Comparison of ENCODE assay signal across 13 cellular contexts in genomic region chr10:117130862-117131389, GRCh38. TPM values are rescaled to one million over a fixed set of nuclear protein-coding genes. Genes with fewer than 3 reads are reported as not detected.
A peak's percentile ranks its signal among the peaks of the same experiment; 100 is the strongest.
DNase-seq lines count a peak whose midpoint lies in the region; ATAC-seq and TF ChIP-seq lines count a peak whose summit lies in the region.
"Had no signal": no experiment of that assay in that cellular context is flagged by ENCODE, and none has a peak within 500 bp of the region (broad histone marks: within the 10 kb centered on the region; RNA-seq: fewer than 3 reads in every experiment).

No MANE protein-coding gene starts in this region.

- H2AK5ac ChIP-seq in IMR-90 (ENCODE audit: low read depth, low read length), result no peak overlapping the region
- peak overlapping the region; percentile 13 for H2AK5ac ChIP-seq in neuronal stem cell (ENCODE audit: low read depth, low read length)

- H3K4me3 ChIP-seq in IMR-90 (ENCODE audit: insufficient read depth, low read depth, low read length) (peak overlapping the region; percentile 8; the same call in 1 of the 2 replicates), hepatocyte (no peak overlapping the region), neuronal stem cell (ENCODE audit: low read length in 2 of 2) (no peak overlapping the region)
- H3K4me3 ChIP-seq: MG63 had no signal

- H4K5ac ChIP-seq in IMR-90 (ENCODE audit: low read depth, low read length), result no peak overlapping the region

- DNase-seq in Calu3 (no peak), IMR-90 (no peak), hepatocyte (ENCODE audit: low spot score) (no peak), neuronal stem cell (ENCODE audit: low spot score) (no peak), NCI-H748 treated with DMSO at 0.1 percent for 48 hours (lab: John Stamatoyannopoulos, UW) (no peak), SW480 (ENCODE audit: low spot score) (no peak)
- no peak for DNase-seq in central memory CD4-positive, alpha-beta T cell
- DNase-seq: kidney, MG63, SIG-M5 had no signal

- H4K91ac ChIP-seq in IMR-90 (ENCODE audit: insufficient read depth, low read depth, low read length), result no peak overlapping the region
- H4K91ac ChIP-seq in neuronal stem cell (ENCODE audit: low read depth, low read length, poor library complexity), result no peak overlapping the region

- intact Hi-C loops in Calu3 (cut with micrococcal nuclease; ENCODE audit: unreplicated experiment), result no loop called here
- intact Hi-C loops in IMR-90 (cut with micrococcal nuclease), result no loop called here

- H2BK120ac ChIP-seq in IMR-90 (ENCODE audit: low read depth, low read length), result no peak overlapping the region
- H2BK120ac ChIP-seq in neuronal stem cell (ENCODE audit: low read depth, low read length), result no peak overlapping the region

- no peak for ATAC-seq in IMR-90 (ENCODE audit: low read depth)
- ATAC-seq in HG03354 (IDR thresholded peaks at IDR 0.05; ENCODE audit: poor library complexity, severe bottlenecking, unreplicated experiment), result no peak

- H3K9ac ChIP-seq in IMR-90 (ENCODE audit: low read depth, low read length) (no peak overlapping the region), neuronal stem cell (ENCODE audit: low read depth, low read length, poor library complexity) (no peak overlapping the region)

- H3K9me2 ChIP-seq in hepatocyte (replicated peaks; ENCODE audit: insufficient read depth), result no peaks in the 10 kb centered on the region

- H3K9me3 ChIP-seq in IMR-90 (ENCODE audit: control insufficient read depth, insufficient read depth, low read length) (no peaks in the 10 kb centered on the region; the same call in 1 of the 2 replicates), hepatocyte (ENCODE audit: low read depth) (no peaks in the 10 kb centered on the region), neuronal stem cell (replicated peaks in 1 of 2; ENCODE audit: control insufficient read depth in 2 of 2, insufficient read depth in 1 of 2, low read depth in 1 of 2, low read length in 2 of 2) (peaks cover 0 to 11% of the 10 kb centered on the region in 2 donors)
- H3K9me3 ChIP-seq: MG63, thoracic aorta had no signal

- 9% methylated on average over 5 of the region's 8 CpGs; no CpG with 5 or more reads in 1 of the 2 experiments for WGBS in IMR-90 (ENCODE audit: extremely low coverage in 2 of 2, insufficient read length in 1 of 2), 2 experiments
- WGBS in hepatocyte (ENCODE audit: low lambda C conversion rate, missing lambda C conversion rate), result 33% methylated on average over 8 of the region's 8 CpGs
- WGBS in neuronal stem cell (ENCODE audit: extremely low coverage in 2 of 2, insufficient read length in 2 of 2, insufficient replicate concordance in 1 of 2), 2 donors, result no CpG with 5 or more reads among the region's 8 CpGs

- H3K23ac ChIP-seq in IMR-90 (ENCODE audit: low read depth, low read length) (no peak overlapping the region), neuronal stem cell (ENCODE audit: low read depth, low read length, poor library complexity) (no peak overlapping the region)

- H3K18ac ChIP-seq in IMR-90 (ENCODE audit: low read depth, low read length) (no peak overlapping the region), neuronal stem cell (ENCODE audit: low read length) (peak overlapping the region; percentile 82)

- in situ Hi-C loops in IMR-90 (cut with MboI; ENCODE audit: low sequenced_read_pairs), result no loop called here

- H2BK12ac ChIP-seq in neuronal stem cell (ENCODE audit: low read length), result no peak overlapping the region

- H3K14ac ChIP-seq in IMR-90 (replicated peaks; ENCODE audit: low read depth, low read length) (no peak overlapping the region), neuronal stem cell (ENCODE audit: low read length) (no peak overlapping the region)

- peaks cover 3% of the 10 kb centered on the region; the same call in 1 of the 2 replicates for H3K4me1 ChIP-seq in IMR-90 (ENCODE audit: control insufficient read depth, insufficient read depth, low read length)
- H3K4me1 ChIP-seq in hepatocyte (ENCODE audit: insufficient read depth), result peaks cover 29% of the 10 kb centered on the region
- peaks cover 6 to 35% of the 10 kb centered on the region in 2 donors for H3K4me1 ChIP-seq in neuronal stem cell (ENCODE audit: control insufficient read depth in 2 of 2, insufficient read depth in 1 of 2, low read depth in 1 of 2, low read length in 2 of 2)

- no peaks in the 10 kb centered on the region for H3K36me3 Mint-ChIP-seq in Calu3 (ENCODE audit: insufficient read depth, unreplicated experiment)

- H3K36me3 ChIP-seq in IMR-90 (ENCODE audit: control insufficient read depth, insufficient read depth, low read length) (no peaks in the 10 kb centered on the region), hepatocyte (replicated peaks; ENCODE audit: insufficient read depth, low read depth) (no peaks in the 10 kb centered on the region), neuronal stem cell (replicated peaks in 1 of 2; ENCODE audit: control insufficient read depth in 2 of 2, insufficient read depth in 2 of 2, low read length in 2 of 2) (peaks cover 0 to 2% of the 10 kb centered on the region in 2 donors)
- H3K36me3 ChIP-seq: MG63, thoracic aorta had no signal

- no peak overlapping the region for H2AFZ ChIP-seq in IMR-90 (replicated peaks; ENCODE audit: low read length, poor library complexity)
- H2AFZ ChIP-seq in hepatocyte, result peak overlapping the region; percentile 74
- peak overlapping the region; percentile 70 for H2AFZ ChIP-seq in neuronal stem cell (ENCODE audit: low read length)

- no peak overlapping the region for H3K27ac ChIP-seq in IMR-90 (ENCODE audit: insufficient read depth, low read length)
- H3K27ac ChIP-seq in hepatocyte, result no peak overlapping the region
- H3K27ac ChIP-seq in neuronal stem cell (replicated peaks; ENCODE audit: low read length), result no peak overlapping the region
- H3K27ac ChIP-seq: thoracic aorta had no signal

- no peak overlapping the region for H3K27ac Mint-ChIP-seq in Calu3 (ENCODE audit: unreplicated experiment)

- CTCF ChIA-PET in Calu3 (lab: Charles Lee) (no interaction called here), IMR-90 (lab: Yijun Ruan, JAX) (no interaction called here)

- no peak overlapping the region for H2BK5ac ChIP-seq in IMR-90 (ENCODE audit: low read depth, low read length, poor library complexity, severe bottlenecking)
- H2BK5ac ChIP-seq in neuronal stem cell (ENCODE audit: low read length), result no peak overlapping the region

- H3K4ac ChIP-seq in IMR-90 (ENCODE audit: low read depth, low read length), result no peak overlapping the region
- H3K4ac ChIP-seq in neuronal stem cell (ENCODE audit: low read length), result no peak overlapping the region

- H4K20me1 ChIP-seq in IMR-90 (ENCODE audit: insufficient read depth, low read length) (no peaks in the 10 kb centered on the region), hepatocyte (ENCODE audit: insufficient read depth, poor library complexity, severe bottlenecking) (no peaks in the 10 kb centered on the region)

- no peak overlapping the region for H2AK9ac ChIP-seq in IMR-90 (replicated peaks; ENCODE audit: low read depth, low read length, poor library complexity)

- dilution Hi-C loops in IMR-90 (cut with HindIII; ENCODE audit: low sequenced_read_pairs, unreplicated experiment), result no loop called here

- no peak overlapping the region for H2BK20ac ChIP-seq in IMR-90 (ENCODE audit: low read depth, low read length)

- H3K4me1 Mint-ChIP-seq in Calu3 (ENCODE audit: low read depth, unreplicated experiment), result peaks cover 13% of the 10 kb centered on the region

- peaks cover 63% of the 10 kb centered on the region for H3K27me3 Mint-ChIP-seq in Calu3 (ENCODE audit: unreplicated experiment)

- no peak for TF ChIP-seq CTCF in Calu3 (IDR thresholded peaks at IDR 0.05; ENCODE audit: unreplicated experiment)
- TF ChIP-seq CTCF in IMR-90 (conservative IDR thresholded peaks at IDR 0.05; ENCODE audit: low read depth, low read length), result no peak
- TF ChIP-seq CTCF in hepatocyte (IDR thresholded peaks at IDR 0.05; ENCODE audit: poor library complexity), result no peak

- POLR2A ChIA-PET in IMR-90 (lab: Charles Lee; ENCODE audit: unreplicated experiment), result no interaction called here

- no peaks in the 10 kb centered on the region for H3K9me1 ChIP-seq in IMR-90 (ENCODE audit: insufficient read depth, low read length)

- H3K27me3 ChIP-seq in IMR-90 (ENCODE audit: control insufficient read depth, insufficient read depth, low read length), result peaks cover 67% of the 10 kb centered on the region
- H3K27me3 ChIP-seq in hepatocyte, result peaks cover 91% of the 10 kb centered on the region
- H3K27me3 ChIP-seq in neuronal stem cell (ENCODE audit: control insufficient read depth in 3 of 3, insufficient read depth in 3 of 3, low read depth in 1 of 3, low read length in 3 of 3), result peaks cover 11 to 89% (median 59%) of the 10 kb centered on the region in 3 experiments
- H3K27me3 ChIP-seq: MG63 had no signal

- TF ChIP-seq RAD21 in IMR-90 (IDR thresholded peaks at IDR 0.05; ENCODE audit: low read length), result no peak

- H4K8ac ChIP-seq in IMR-90 (ENCODE audit: low read depth in 2 of 2, low read length in 2 of 2) (no peak overlapping the region), neuronal stem cell (ENCODE audit: low read depth, low read length) (no peak overlapping the region)

- H3K79me1 ChIP-seq in IMR-90 (ENCODE audit: low read depth in 1 of 2, low read length in 2 of 2) (no peaks in the 10 kb centered on the region), neuronal stem cell (ENCODE audit: low read depth, low read length) (peaks cover 4% of the 10 kb centered on the region)

- H3K56ac ChIP-seq in IMR-90 (ENCODE audit: extremely low read depth, insufficient read depth, low read length), result no peak overlapping the region

- BruUV-seq in Calu3 (replicated peaks; lab: Mats Ljungman, UMichigan) (no TSS peak), IMR-90 (replicated peaks; lab: Mats Ljungman, UMichigan) (no TSS peak)

- TF ChIP-seq POLR2A in IMR-90 (IDR thresholded peaks at IDR 0.05; ENCODE audit: low read depth, low read length), result no peak

- H2BK15ac ChIP-seq in IMR-90 (ENCODE audit: low read depth, low read length) (no peak overlapping the region), neuronal stem cell (ENCODE audit: low read length) (no peak overlapping the region)

- H3K79me2 ChIP-seq in hepatocyte, result no peaks in the 10 kb centered on the region

- peak overlapping the region; percentile 56 for H3K4me3 Mint-ChIP-seq in Calu3 (ENCODE audit: low read depth, unreplicated experiment)

- H3K4me2 ChIP-seq in IMR-90 (ENCODE audit: low read depth, low read length) (0 out of 2 replicates have a peak overlapping the region, but pooled peaks have one; percentile 74), hepatocyte (peak overlapping the region; percentile 74), neuronal stem cell (ENCODE audit: insufficient read depth, low read length, poor library complexity, severe bottlenecking) (peak overlapping the region; percentile 58)

- no peaks in the 10 kb centered on the region for H3K9me3 Mint-ChIP-seq in Calu3 (ENCODE audit: low read depth, unreplicated experiment)

TF ChIP-seq in IMR-90, 13 proteins besides CTCF, POLR2A, EP300 and RAD21 (continues in another document):
- no peak for TF ChIP-seq MXI1 (IDR thresholded peaks at IDR 0.05; ENCODE audit: borderline replicate concordance, low read depth, low read length)

RNA-seq across cellular contexts. Expression of gene VAX1, which starts 7.1 kb away (rescaled TPM):
- total RNA-seq in Calu3 (2022), result not detected in 2 replicates
- not detected in 2 replicates for total RNA-seq in IMR-90 (2012; rRNA removed)
- not detected in 2 replicates for polyA plus RNA-seq in IMR-90 (2012; rRNA removed)
- polyA plus RNA-seq in IMR-90 (2012; cell fraction: cytosol; rRNA removed), result not detected in 2 replicates
- polyA plus RNA-seq in IMR-90 (2012; cell fraction: nucleus; rRNA removed; ENCODE audit: low replicate concordance), result not detected in 2 replicates
- total RNA-seq in hepatocyte, result not detected in 2 replicates
- not detected in 2 replicates for polyA plus RNA-seq in hepatocyte
- polyA plus RNA-seq in neuronal stem cell (2013, experiment 1 of 2), result 8.1 TPM
- polyA plus RNA-seq in neuronal stem cell (2013, experiment 2 of 2), result 8.3 TPM
- total RNA-seq: kidney, skeletal muscle tissue, thoracic aorta had no signal
